In the genomic region with DNA sequence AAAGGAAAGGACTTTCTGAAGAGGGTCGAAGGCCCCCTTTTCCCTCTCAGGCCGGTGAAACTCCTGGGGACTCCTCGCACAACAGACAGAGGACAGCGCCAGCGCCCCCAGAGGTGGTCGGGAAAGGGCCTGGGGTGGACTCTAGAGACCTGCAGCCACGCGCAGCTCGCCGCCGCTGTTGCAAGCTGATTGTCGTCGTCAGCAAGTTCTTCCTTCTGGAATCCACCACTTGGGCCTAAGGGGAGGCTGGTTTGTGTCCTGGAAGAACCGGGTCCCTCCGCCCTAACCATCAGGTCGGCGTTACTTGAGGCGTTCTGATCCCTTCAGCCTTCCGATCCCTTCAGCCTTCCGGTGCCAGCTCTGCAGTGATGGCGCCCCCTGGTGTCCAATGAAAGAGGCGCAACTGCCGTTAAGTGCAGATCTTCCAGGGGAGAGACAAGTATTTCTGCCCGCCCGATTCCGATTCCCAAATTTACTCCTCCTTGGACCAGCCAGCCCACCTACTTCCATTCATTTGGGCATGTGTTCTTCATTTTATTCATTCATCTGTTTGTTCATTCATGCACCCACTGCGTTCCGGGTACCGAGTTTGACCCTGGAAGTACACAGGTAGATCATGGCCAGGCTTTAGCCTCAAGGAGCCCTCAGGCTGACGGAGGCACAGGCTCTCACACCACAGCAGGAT, we compare ENCODE assay signal across 8 cellular contexts.
DNase-seq lines count a peak whose midpoint lies in the region; ATAC-seq and TF ChIP-seq lines count a peak whose summit lies in the region.

No MANE protein-coding gene starts in this region.

- POLR2A ChIA-PET in activated CD4-positive, alpha-beta T cell treated with anti-CD3 and anti-CD28 coated beads, Interleukin-2, amount 10 ng/mL, durations not matched to agents 7 days and 5 days (lab: Charles Lee) = no interaction called here

- no peaks in the 10 kb centered on the region for H3K4me1 ChIP-seq in left lung

- no peaks in the 10 kb centered on the region for H3K36me3 ChIP-seq in left lung

- peak; percentile 94 for ATAC-seq in left lung
- no peak for ATAC-seq in HG03442 (IDR thresholded peaks at IDR 0.05; ENCODE audit: unreplicated experiment)

- peaks cover 29% of the 10 kb centered on the region for H3K27me3 Mint-ChIP-seq in activated CD4-positive, alpha-beta T cell treated with anti-CD3 and anti-CD28 coated beads, Interleukin-2, amount 10 ng/mL, durations not matched to agents 7 days and 5 days

- intact Hi-C loops in left lung (cut with DNase I) = no loop called here

- no peak overlapping the region for H3K4me3 ChIP-seq in left lung

- H3K4me3 Mint-ChIP-seq in activated CD4-positive, alpha-beta T cell treated with anti-CD3 and anti-CD28 coated beads, Interleukin-2, amount 10 ng/mL, durations not matched to agents 7 days and 5 days = no peak overlapping the region

- H3K27ac Mint-ChIP-seq in activated CD4-positive, alpha-beta T cell treated with anti-CD3 and anti-CD28 coated beads, Interleukin-2, amount 10 ng/mL, durations not matched to agents 7 days and 5 days = no peak overlapping the region

- H3K27me3 ChIP-seq in left lung = peaks cover 11 to 67% of the 10 kb centered on the region in 2 donors

- CTCF ChIA-PET in activated CD4-positive, alpha-beta T cell treated with anti-CD3 and anti-CD28 coated beads, Interleukin-2, amount 10 ng/mL, durations not matched to agents 7 days and 5 days (lab: Charles Lee) = interaction anchor here (0.6 to 2.7 kb wide), 12 partner anchors 10 to 651 kb away, joined by 3 to 8 read pairs (median 3); no protein-coding TSS in a partner anchor

- no peak overlapping the region for H3K27ac ChIP-seq in left lung

- peaks cover 5% of the 10 kb centered on the region for H3K9me3 Mint-ChIP-seq in activated CD4-positive, alpha-beta T cell treated with anti-CD3 and anti-CD28 coated beads, Interleukin-2, amount 10 ng/mL, durations not matched to agents 7 days and 5 days

- TF ChIP-seq CTCF in GM20000 (IDR thresholded peaks at IDR 0.05; ENCODE audit: extremely low read depth, missing control alignments) (peak; percentile 77), left lung (IDR thresholded peaks at IDR 0.05) (peak; percentile 79 to 83)

- peaks cover 9% of the 10 kb centered on the region for H3K4me1 Mint-ChIP-seq in activated CD4-positive, alpha-beta T cell treated with anti-CD3 and anti-CD28 coated beads, Interleukin-2, amount 10 ng/mL, durations not matched to agents 7 days and 5 days

- H3K9me3 ChIP-seq in left lung = peaks cover 0 to 7% of the 10 kb centered on the region in 2 donors

- DNase-seq in AG08396 (ENCODE audit: low spot score) (peak; percentile 69), GM20000 (ENCODE audit: low spot score) (peak; percentile 68), NCI-H345 (lab: John Stamatoyannopoulos, UW) (peak; percentile 60), dedifferentiated amniotic fluid mesenchymal stem cell (ENCODE audit: extremely low spot score) (peak; percentile 68), left lung (peak; percentile 61 to 87)
- peak; percentile 75 for DNase-seq in activated CD4-positive, alpha-beta T cell treated with anti-CD3 and anti-CD28 coated beads, Interleukin-2, amount 10 ng/mL, durations not matched to agents 7 days and 5 days
- DNase-seq in stimulated activated CD4-positive, alpha-beta T cell treated with anti-CD3 and anti-CD28 coated beads, Interleukin-2, amount 100 ng/mL, for 48 hours = peak; percentile 78 to 83

- no peaks in the 10 kb centered on the region for H3K36me3 Mint-ChIP-seq in activated CD4-positive, alpha-beta T cell treated with anti-CD3 and anti-CD28 coated beads, Interleukin-2, amount 10 ng/mL, durations not matched to agents 7 days and 5 days (ENCODE audit: low read depth)
